In genomic region chr1:239237912-239238311, GRCh38 we compare ENCODE assay signal across 16 cellular contexts.
DNase-seq lines count a peak whose midpoint lies in the region; ATAC-seq and TF ChIP-seq lines count a peak whose summit lies in the region.
"Had no signal": no experiment of that assay in that cellular context is flagged by ENCODE, and none has a peak within 500 bp of the region (broad histone marks: within the 10 kb centered on the region; RNA-seq: fewer than 3 reads in every experiment).

No MANE protein-coding gene starts in this region.

- H3K27ac Mint-ChIP-seq in H9 = no peak overlapping the region
- no peak overlapping the region for H3K27ac Mint-ChIP-seq in neural crest cell (ENCODE audit: unreplicated experiment)
- H3K27ac Mint-ChIP-seq: HFFc6 had no signal

- H3K4ac ChIP-seq in H9 (ENCODE audit: low read depth, low read length) = no peak overlapping the region

- H3K4me3 Mint-ChIP-seq in H9 (no peak overlapping the region), neural crest cell (no peak overlapping the region)
- H3K4me3 Mint-ChIP-seq: HFFc6 had no signal

- no peak overlapping the region for H2BK120ac ChIP-seq in H9 (ENCODE audit: low read depth, low read length, poor library complexity, severe bottlenecking)

- no peak overlapping the region for H4K91ac ChIP-seq in H9 (ENCODE audit: insufficient read length, low read depth, low read length)

- H3K79me2 ChIP-seq in H9 (ENCODE audit: insufficient read depth, low read length) = no peaks in the 10 kb centered on the region

- H3K27me3 Mint-ChIP-seq in H9 (ENCODE audit: low read depth) (no peaks in the 10 kb centered on the region), neural crest cell (ENCODE audit: low read depth) (no peaks in the 10 kb centered on the region)

- H3K27me3 ChIP-seq in H9 (ENCODE audit: insufficient read depth, low read length) = no peaks in the 10 kb centered on the region
- H3K27me3 ChIP-seq in gastroesophageal sphincter = no peaks in the 10 kb centered on the region
- H3K27me3 ChIP-seq: BLaER1 had no signal

- H3K9ac ChIP-seq in H9 (ENCODE audit: extremely low read depth, insufficient read length, low read length) = no peak overlapping the region
- H3K9ac ChIP-seq: BLaER1, KMS-11 had no signal

- H2BK12ac ChIP-seq in H9 (ENCODE audit: insufficient read length, low read depth, low read length) = no peak overlapping the region

- no peak overlapping the region for H3K56ac ChIP-seq in H9 (ENCODE audit: insufficient read length, low read depth, low read length)

- H3K36me3 Mint-ChIP-seq in H9 (ENCODE audit: insufficient read depth in 1 of 3, low read depth in 3 of 3) (no peaks in the 10 kb centered on the region), neural crest cell (ENCODE audit: low read depth) (no peaks in the 10 kb centered on the region)

- H2AK5ac ChIP-seq in H9 (ENCODE audit: insufficient read length, low read length) = no peak overlapping the region

- H2BK15ac ChIP-seq in H9 (ENCODE audit: low read depth, low read length) = no peak overlapping the region

- no peak for TF ChIP-seq EP300 in gastroesophageal sphincter (IDR thresholded peaks at IDR 0.05)

- H3T11ph ChIP-seq in H9 (ENCODE audit: low read length) = no peak overlapping the region

- no peak overlapping the region for H2BK5ac ChIP-seq in H9 (ENCODE audit: insufficient read length, low read length)

- H3K4me2 ChIP-seq in H9 (ENCODE audit: insufficient read depth, insufficient read length, low read length) = no peak overlapping the region
- H3K4me2 ChIP-seq: BLaER1, KMS-11 had no signal

- DNase-seq in H9 (peak; percentile 58), neural crest cell (ENCODE audit: low read depth, low spot score) (no peak), GM19238 (ENCODE audit: insufficient read length, low spot score) (no peak), UCSD-AML1 (lab: John Stamatoyannopoulos, UW; ENCODE audit: unreplicated experiment) (no peak)
- DNase-seq: EL, HFFc6, NCI-H1930, NCI-H2227 treated with DMSO at 0.1 percent for 48 hours had no signal

- H4K8ac ChIP-seq in H9 (replicated peaks; ENCODE audit: insufficient read length, low read depth, low read length) = no peak overlapping the region

- H3K4me3 ChIP-seq in gastroesophageal sphincter = no peak overlapping the region
- H3K4me3 ChIP-seq: BLaER1 had no signal

- no peak overlapping the region for H3K18ac ChIP-seq in H9 (ENCODE audit: insufficient read length, low read depth, low read length)

- H3K23ac ChIP-seq in H9 (ENCODE audit: insufficient read length, low read depth, low read length) = no peak overlapping the region

- H3K79me1 ChIP-seq in H9 (ENCODE audit: insufficient read depth, low read depth, low read length, poor library complexity, severe bottlenecking) = no peaks in the 10 kb centered on the region

- H2BK20ac ChIP-seq in H9 (ENCODE audit: low read depth, low read length, poor library complexity, severe bottlenecking) = no peak overlapping the region

- no peak for TF ChIP-seq POLR2A in gastroesophageal sphincter (IDR thresholded peaks at IDR 0.05)

- H4K20me1 ChIP-seq in H9 (ENCODE audit: control insufficient read depth, insufficient read depth, insufficient read length) = no peaks in the 10 kb centered on the region
- H4K20me1 ChIP-seq: BLaER1 had no signal

- no peak overlapping the region for H3K27ac ChIP-seq in C4-2B
- no peak overlapping the region for H3K27ac ChIP-seq in H9 (ENCODE audit: insufficient read length, low read depth, low read length)
- no peak overlapping the region for H3K27ac ChIP-seq in VCaP
- no peak overlapping the region for H3K27ac ChIP-seq in gastroesophageal sphincter
- H3K27ac ChIP-seq: BLaER1, KMS-11 had no signal

- WGBS in H9 (ENCODE audit: extremely low coverage, insufficient read length, low lambda C conversion rate) = no CpG with 5 or more reads among the region's 9 CpGs
- 84% methylated on average over 8 to 9 of the region's 9 CpGs for WGBS in gastroesophageal sphincter (ENCODE audit: low coverage in 1 of 2), 2 donors

- H3K9me3 Mint-ChIP-seq in H9 (no peaks in the 10 kb centered on the region), neural crest cell (no peaks in the 10 kb centered on the region)

- H4K5ac ChIP-seq in H9 (ENCODE audit: insufficient read length, low read depth, low read length) = no peak overlapping the region

- H3K23me2 ChIP-seq in H9 (ENCODE audit: insufficient read length, low read depth, low read length, poor library complexity, severe bottlenecking) = no peaks in the 10 kb centered on the region

- H3K9me3 ChIP-seq in H9 (ENCODE audit: control insufficient read depth, low read depth, low read length) (no peaks in the 10 kb centered on the region), gastroesophageal sphincter (no peaks in the 10 kb centered on the region)
- H3K9me3 ChIP-seq: BLaER1 had no signal

- no peaks in the 10 kb centered on the region for H3K36me3 ChIP-seq in gastroesophageal sphincter
- H3K36me3 ChIP-seq: BLaER1 had no signal

- H2AFZ ChIP-seq in H9 (ENCODE audit: low read length) = no peak overlapping the region

- peak; percentile 75 for TF ChIP-seq CTCF in C4-2B (conservative IDR thresholded peaks at IDR 0.05)
- peak; percentile 60 for TF ChIP-seq CTCF in H9 (conservative IDR thresholded peaks at IDR 0.05)
- peak; percentile 47 for TF ChIP-seq CTCF in VCaP (conservative IDR thresholded peaks at IDR 0.05)
- TF ChIP-seq CTCF in neural crest cell (conservative IDR thresholded peaks at IDR 0.05) = peak; percentile 13
- TF ChIP-seq CTCF in gastroesophageal sphincter (IDR thresholded peaks at IDR 0.05) = no peak

- H3K4me1 ChIP-seq in H9 (ENCODE audit: insufficient read depth, low read length) (peaks cover 2% of the 10 kb centered on the region; the same call in 1 of the 2 replicates), gastroesophageal sphincter (no peaks in the 10 kb centered on the region)
- H3K4me1 ChIP-seq: BLaER1 had no signal

- ATAC-seq in gastroesophageal sphincter = no peak
- ATAC-seq: Panc1, Right ventricle myocardium inferior, SK-N-SH treated with all-trans-retinoic acid at 6 μM for 48 hours had no signal

- H3K14ac ChIP-seq in H9 (ENCODE audit: insufficient read depth, low read length) = no peak overlapping the region

- peaks cover 20 to 25% of the 10 kb centered on the region in 2 experiments for H3K4me1 Mint-ChIP-seq in H9
- H3K4me1 Mint-ChIP-seq in neural crest cell = no peaks in the 10 kb centered on the region

Comparison
In these comparisons a context has a peak if more than half of its experiments do, and no peak if none do; other contexts are left out.
1. CTCF ChIP-seq: peak in C4-2B (single experiment), H9 (single experiment), VCaP (single experiment) and neural crest cell (single experiment); none in gastroesophageal sphincter (0 of 4).